Comparison of ENCODE assay signal across 8 cellular contexts in the genomic region with DNA sequence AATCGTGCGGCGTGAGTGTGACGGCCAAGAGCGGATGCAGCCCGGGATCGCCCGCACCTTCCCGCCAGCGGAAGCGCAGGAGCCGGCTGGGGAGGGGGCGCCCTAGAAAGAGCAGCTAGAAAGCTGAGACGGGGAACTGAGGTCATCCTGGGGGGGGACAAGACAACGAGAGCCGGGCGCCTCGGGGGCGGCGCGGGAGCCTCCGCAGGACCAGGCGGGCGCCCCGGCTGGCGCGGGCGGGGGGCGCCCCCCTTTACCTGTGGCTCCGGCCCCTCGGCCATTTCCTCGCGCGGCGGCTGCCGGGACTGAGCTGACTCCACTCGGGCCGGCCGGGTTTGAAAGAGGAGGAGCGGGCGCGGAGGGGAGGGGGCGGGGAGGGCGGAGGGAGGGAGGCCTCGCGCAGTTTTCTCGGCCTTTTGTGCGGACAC. TPM values are rescaled to one million over a fixed set of nuclear protein-coding genes. Genes with fewer than 3 reads are reported as not detected.
DNase-seq lines count a peak whose midpoint lies in the region; ATAC-seq and TF ChIP-seq lines count a peak whose summit lies in the region.
"Not testable (repeated sequence)": the region's sequence is repeated elsewhere in the genome, so short reads cannot be mapped to it uniquely, and the experiment has no call there.

No MANE protein-coding gene starts in this region.

- peak overlapping the region; percentile 88 for H3K4me3 Mint-ChIP-seq in T-helper 17 cell
- peak overlapping the region; percentile 44 to 85 (median 78) for H3K4me3 Mint-ChIP-seq in naive thymus-derived CD8-positive, alpha-beta T cell

- in situ Hi-C loops in astrocyte of the spinal cord (cut with HindIII; ENCODE audit: low sequenced_read_pairs), result not testable (repeated sequence)

- 1% methylated on average over 27 of the region's 48 CpGs; no CpG with 5 or more reads in 1 of the 2 donors for WGBS in testis, 2 donors

- H2AFZ ChIP-seq in HCT116 (ENCODE audit: low read depth, low read length, poor library complexity, severe bottlenecking), result not testable (repeated sequence)

- H3K27ac Mint-ChIP-seq in T-helper 17 cell, result not testable (repeated sequence)
- H3K27ac Mint-ChIP-seq in naive thymus-derived CD8-positive, alpha-beta T cell, result peak overlapping the region in 1 of 10 donors; percentile 78

- peaks cover 22% of the 10 kb centered on the region for H3K4me1 Mint-ChIP-seq in T-helper 17 cell
- peaks cover 0 to 47% (median 20%) of the 10 kb centered on the region in 4 donors for H3K4me1 Mint-ChIP-seq in naive thymus-derived CD8-positive, alpha-beta T cell

- POLR2A ChIA-PET in HCT116 (lab: Charles Lee), result interaction anchor here (0.6 to 0.8 kb wide), 4 partner anchors 14 to 284 kb away, joined by 3 read pairs; a partner anchor contains a TSS
- POLR2A ChIA-PET in naive thymus-derived CD8-positive, alpha-beta T cell (lab: Charles Lee), result interaction anchor here (1.7 kb wide), 1 partner anchor 217 kb away, joined by 3 read pairs; a partner anchor contains a TSS

- not testable (repeated sequence) for TF ChIP-seq POLR2A in HCT116 (IDR thresholded peaks at IDR 0.05; ENCODE audit: borderline replicate concordance, extremely low read depth, insufficient read depth, insufficient read length); testis (IDR thresholded peaks at IDR 0.05)

- H3K27me3 Mint-ChIP-seq in T-helper 17 cell; naive thymus-derived CD8-positive, alpha-beta T cell: not testable (repeated sequence)

- not testable (repeated sequence) for H3K9me2 ChIP-seq in HCT116 (ENCODE audit: insufficient read depth)

- H4K20me1 ChIP-seq in HCT116 (ENCODE audit: insufficient read depth), result not testable (repeated sequence)

- not testable (repeated sequence) for BruUV-seq in HCT116 (replicated peaks; lab: Mats Ljungman, UMichigan)

- not testable (repeated sequence) for H3K36me3 ChIP-seq in HCT116 (ENCODE audit: control insufficient read depth in 1 of 2, insufficient read depth in 2 of 2, low read length in 2 of 2); testis (ENCODE audit: low read depth, missing control alignments)

- H3K27ac ChIP-seq in HCT116 (ENCODE audit: low read depth, low read length), result peak overlapping the region; percentile 71
- H3K27ac ChIP-seq in testis, result peak overlapping the region; percentile 86 to 93

- intact Hi-C loops in HCT116 (cut with micrococcal nuclease); testis (cut with DNase I; ENCODE audit: low total_unique reads): not testable (repeated sequence)
- intact Hi-C loops in Right ventricle myocardium inferior (cut with DNase I), result loop anchor here (2.0 to 5.0 kb wide), 2 partner anchors 64 to 109 kb away; a partner anchor contains a TSS

- H3K4me3 ChIP-seq in HCT116 (replicated peaks in 1 of 2; ENCODE audit: low read depth in 1 of 2, low read length in 2 of 2) (peak overlapping the region; percentile 72 to 73), astrocyte of the spinal cord (ENCODE audit: low read depth, low read length) (peak overlapping the region; percentile 72), testis (peak overlapping the region; percentile 89 to 92)

- DNase-seq in EH (ENCODE audit: low read depth), result peak; percentile 47
- DNase-seq in HCT116 (ENCODE audit: low read depth, low spot score), result not testable (repeated sequence)
- peak; percentile 42 for DNase-seq in M059J (ENCODE audit: low read depth)
- DNase-seq in T-helper 17 cell, result peak in 2 of 3 donors; percentile 28 to 36
- peak; percentile 41 for DNase-seq in astrocyte of the spinal cord (ENCODE audit: low read depth, low spot score)
- peak; percentile 85 for DNase-seq in Right ventricle myocardium inferior (ENCODE audit: missing footprints)
- DNase-seq in naive thymus-derived CD8-positive, alpha-beta T cell, result peak in 4 of 10 donors; percentile 19 to 39 (median 24)
- DNase-seq in testis, result peak; percentile 74

- H3K9me3 Mint-ChIP-seq in naive thymus-derived CD8-positive, alpha-beta T cell, result not testable (repeated sequence)

- peak overlapping the region; percentile 89 for H3K4me2 ChIP-seq in HCT116 (ENCODE audit: low read length)

- RAD21 ChIA-PET in HCT116 (lab: Charles Lee; ENCODE audit: low non-redundant PET in 1 of 2, low total read pairs in 2 of 2, uncharacterized antibody in 2 of 2, unreplicated experiment in 2 of 2), result interaction anchor here in 1 of 2 experiments (0.6 kb wide), 2 partner anchors 115 to 299 kb away, joined by 3 to 5 read pairs; no protein-coding TSS in a partner anchor

- TF ChIP-seq CTCF in HCT116 (IDR thresholded peaks at IDR 0.05 in 2 of 3, conservative IDR thresholded peaks at IDR 0.05 in 1 of 3; ENCODE audit: borderline replicate concordance in 1 of 3, insufficient read depth in 1 of 3, low read depth in 2 of 3, low read length in 2 of 3); astrocyte of the spinal cord (IDR thresholded peaks at IDR 0.05; ENCODE audit: low read depth, low read length); testis (IDR thresholded peaks at IDR 0.05): not testable (repeated sequence)

- peak overlapping the region; percentile 76 for H3K9ac ChIP-seq in HCT116 (ENCODE audit: low read length)

- H3K79me2 ChIP-seq in HCT116 (ENCODE audit: insufficient read depth, low read length), result peaks cover 36% of the 10 kb centered on the region

- ATAC-seq in HCT116 (peak; percentile 75), T-helper 17 cell (peak; percentile 34), Right ventricle myocardium inferior (peak; percentile 74)
- ATAC-seq in naive thymus-derived CD8-positive, alpha-beta T cell, result peak; percentile 32 to 42

- CTCF ChIA-PET in HCT116 (lab: Charles Lee), result interaction anchor here (0.9 to 1.2 kb wide), 3 partner anchors 13 to 346 kb away, joined by 3 read pairs; no protein-coding TSS in a partner anchor

- H3K36me3 Mint-ChIP-seq in T-helper 17 cell (ENCODE audit: low read depth); naive thymus-derived CD8-positive, alpha-beta T cell: not testable (repeated sequence)

- peaks cover 6 to 14% of the 10 kb centered on the region in 2 experiments; a peak in 3 of 4 replicates for H3K4me1 ChIP-seq in HCT116 (ENCODE audit: control insufficient read depth in 1 of 2, insufficient read depth in 2 of 2, low read length in 2 of 2)
- H3K4me1 ChIP-seq in testis, result not testable (repeated sequence)

- not testable (repeated sequence) for H3K27me3 ChIP-seq in HCT116 (ENCODE audit: insufficient read depth, low read length); testis

- TF ChIP-seq RAD21 in HCT116 (IDR thresholded peaks at IDR 0.05; ENCODE audit: low read depth), result not testable (repeated sequence)

- H3K9me3 ChIP-seq in HCT116 (ENCODE audit: control insufficient read depth in 1 of 2, insufficient read depth in 1 of 2, low read depth in 1 of 2, low read length in 2 of 2); T-helper 17 cell (ENCODE audit: control insufficient read depth, low read length, poor library complexity, severe bottlenecking); testis: not testable (repeated sequence)

TF ChIP-seq in HCT116, 20 proteins besides CTCF, POLR2A, EP300 and RAD21:
- TF ChIP-seq YY1 (IDR thresholded peaks at IDR 0.05; ENCODE audit: extremely low read depth, insufficient replicate concordance, low read depth, low read length), result peak; percentile 62
- TF ChIP-seq POLR2AphosphoS5 (IDR thresholded peaks at IDR 0.05; ENCODE audit: low read depth, low read length), result 0 out of 2 replicates have a peak, but pooled peaks have one; percentile 6

RNA-seq across cellular contexts. Expression of a gene that starts 56.8 kb away (rescaled TPM):
- total RNA-seq in HCT116 (2021; ENCODE audit: unreplicated experiment) (not detected), T-helper 17 cell (not detected), Right ventricle myocardium inferior (16.0 TPM), testis (1 to 10 TPM; 1.7 to 3.0 TPM)
- 0.02 and 0.05 TPM in 2 replicates for polyA plus RNA-seq in HCT116 (2012)
- 0.22 and 1.1 TPM in 2 replicates for total RNA-seq in M059J (2014; rRNA removed; shearing (Covaris generic))
- total RNA-seq in naive thymus-derived CD8-positive, alpha-beta T cell, result not detected
- polyA plus RNA-seq in naive thymus-derived CD8-positive, alpha-beta T cell, result not detected
- 1.7 TPM for polyA plus RNA-seq in testis (ENCODE audit: insufficient read depth, low read depth, low replicate concordance)
